ENCODE assay signal across 7 cellular contexts in genomic region chrX:19673334-19674040, GRCh38.
DNase-seq lines count a peak whose midpoint lies in the region; ATAC-seq and TF ChIP-seq lines count a peak whose summit lies in the region.

No MANE protein-coding gene starts in this region.

- intact Hi-C loops in sciatic nerve (cut with DNase I), result no loop called here

- no peaks in the 10 kb centered on the region for H3K36me3 ChIP-seq in RWPE2 (ENCODE audit: low read depth)

- ATAC-seq in RWPE2 (ENCODE audit: low read depth) (peak; percentile 76), sciatic nerve (peak; percentile 73), GM21423 (IDR thresholded peaks at IDR 0.05; ENCODE audit: unreplicated experiment) (no peak)
- no peak for ATAC-seq in stimulated activated memory B cell treated with anti-CD40 and anti-IgM and Interleukin-4, amounts not matched to agents 10 μg/mL and 1 μg/mL and 100 μg/mL, for 72 hours

- peaks cover 41% of the 10 kb centered on the region for H3K36me3 Mint-ChIP-seq in stimulated activated memory B cell treated with anti-CD40 and anti-IgM and Interleukin-4, amounts not matched to agents 10 μg/mL and 1 μg/mL and 100 μg/mL, for 72 hours

- no peaks in the 10 kb centered on the region for H3K9me3 ChIP-seq in RWPE2 (ENCODE audit: severe bottlenecking)

- no peaks in the 10 kb centered on the region for H3K9me3 Mint-ChIP-seq in stimulated activated memory B cell treated with anti-CD40 and anti-IgM and Interleukin-4, amounts not matched to agents 10 μg/mL and 1 μg/mL and 100 μg/mL, for 72 hours

- no peak overlapping the region for H3K27ac Mint-ChIP-seq in stimulated activated memory B cell treated with anti-CD40 and anti-IgM and Interleukin-4, amounts not matched to agents 10 μg/mL and 1 μg/mL and 100 μg/mL, for 72 hours

- H3K4me3 ChIP-seq in RWPE2 (ENCODE audit: severe bottlenecking), result no peak overlapping the region
- H3K4me3 ChIP-seq in fibroblast of pulmonary artery (replicated peaks; ENCODE audit: low read depth, low read length), result no peak overlapping the region

- no peak for TF ChIP-seq CTCF in RWPE2 (IDR thresholded peaks at IDR 0.05; ENCODE audit: poor library complexity, severe bottlenecking)
- TF ChIP-seq CTCF in fibroblast of pulmonary artery (IDR thresholded peaks at IDR 0.05; ENCODE audit: low read length, missing control alignments), result no peak

- DNase-seq in GM04504 (ENCODE audit: low read depth), result peak; percentile 86
- peak; percentile 83 for DNase-seq in RWPE2 (ENCODE audit: low spot score)
- DNase-seq in fibroblast of pulmonary artery (ENCODE audit: low read depth), result peak; percentile 95
- DNase-seq in sciatic nerve (ENCODE audit: low spot score), result peak; percentile 83
- no peak for DNase-seq in NK-92 (lab: John Stamatoyannopoulos, UW; ENCODE audit: unreplicated experiment)

- H3K4me3 Mint-ChIP-seq in stimulated activated memory B cell treated with anti-CD40 and anti-IgM and Interleukin-4, amounts not matched to agents 10 μg/mL and 1 μg/mL and 100 μg/mL, for 72 hours, result no peak overlapping the region

- peak overlapping the region; percentile 83 for H3K27ac ChIP-seq in RWPE2 (ENCODE audit: poor library complexity, severe bottlenecking)

- H3K4me1 ChIP-seq in RWPE2 (ENCODE audit: insufficient read depth, poor library complexity, severe bottlenecking), result peaks cover 50% of the 10 kb centered on the region

- H3K27me3 ChIP-seq in RWPE2 (ENCODE audit: insufficient read depth, poor library complexity, severe bottlenecking), result no peaks in the 10 kb centered on the region

- H3K4me1 Mint-ChIP-seq in stimulated activated memory B cell treated with anti-CD40 and anti-IgM and Interleukin-4, amounts not matched to agents 10 μg/mL and 1 μg/mL and 100 μg/mL, for 72 hours, result peaks cover 28% of the 10 kb centered on the region

- no peaks in the 10 kb centered on the region for H3K27me3 Mint-ChIP-seq in stimulated activated memory B cell treated with anti-CD40 and anti-IgM and Interleukin-4, amounts not matched to agents 10 μg/mL and 1 μg/mL and 100 μg/mL, for 72 hours

Comparison
In these comparisons a context has a peak if more than half of its experiments do, and no peak if none do; other contexts are left out.
1. ATAC-seq: peak in RWPE2 (single experiment) and sciatic nerve (single experiment); none in stimulated activated memory B cell treated with anti-CD40 and anti-IgM and Interleukin-4, amounts not matched to agents 10 μg/mL and 1 μg/mL and 100 μg/mL, for 72 hours (single experiment) and GM21423 (single experiment).